ENCODE assay signal across 6 cellular contexts in genomic region chr19:39398297-39398864, GRCh38. TPM values are rescaled to one million over a fixed set of nuclear protein-coding genes. Genes with fewer than 3 reads are reported as not detected.
DNase-seq lines count a peak whose midpoint lies in the region; ATAC-seq and TF ChIP-seq lines count a peak whose summit lies in the region.

No MANE protein-coding gene starts in this region.

- no peaks in the 10 kb centered on the region for H3K27me3 ChIP-seq in HUES48 (ENCODE audit: control insufficient read depth, insufficient read depth, low read length)
- no peaks in the 10 kb centered on the region for H3K27me3 ChIP-seq in uterus

- H3K4me1 ChIP-seq in HUES48 (ENCODE audit: control insufficient read depth, insufficient read depth, low read length) (peaks cover 20% of the 10 kb centered on the region), uterus (peaks cover 7 to 20% of the 10 kb centered on the region in 2 donors)

- TF ChIP-seq CTCF in uterus (IDR thresholded peaks at IDR 0.05): no peak

- H3K27ac ChIP-seq in HUES48 (ENCODE audit: low read depth, low read length): peak overlapping the region; percentile 73
- H3K27ac ChIP-seq in uterus: peak overlapping the region; percentile 86 to 93

- no peaks in the 10 kb centered on the region for H3K9me3 Mint-ChIP-seq in activated T-helper 17 cell treated with anti-CD3 and anti-CD28 coated beads, Interleukin-2, amount 50 U/mL, for 72 hours

- intact Hi-C loops in uterus (cut with DNase I; ENCODE audit: low total_unique reads): no loop called here

- peak; percentile 30 for ATAC-seq in activated T-helper 17 cell treated with anti-CD3 and anti-CD28 coated beads, Interleukin-2, amount 50 U/mL, for 72 hours (replicated peaks)
- ATAC-seq in left lobe of liver (no peak), GM21528 (IDR thresholded peaks at IDR 0.05; ENCODE audit: low FRiP score, unreplicated experiment) (no peak)

- no peak overlapping the region for H3K9ac ChIP-seq in HUES48 (ENCODE audit: low read depth, low read length)

- no peak overlapping the region for H3K4me3 ChIP-seq in HUES48 (ENCODE audit: low read depth, low read length)
- no peak overlapping the region for H3K4me3 ChIP-seq in uterus

- H3K36me3 ChIP-seq in HUES48 (ENCODE audit: control insufficient read depth, insufficient read depth, low read length) (peaks cover 21% of the 10 kb centered on the region), uterus (no peaks in the 10 kb centered on the region)

- DNase-seq in left lobe of liver (ENCODE audit: low spot score): peak; percentile 73
- DNase-seq in uterus: peak; percentile 60 to 70
- no peak for DNase-seq in NCI-H1105 treated with DMSO at 0.1 percent for 48 hours (lab: John Stamatoyannopoulos, UW)

- no peaks in the 10 kb centered on the region for H3K9me3 ChIP-seq in HUES48 (ENCODE audit: control insufficient read depth, insufficient read depth, low read length)
- H3K9me3 ChIP-seq in uterus: no peaks in the 10 kb centered on the region

- peak overlapping the region; percentile 94 for H3K27ac Mint-ChIP-seq in activated T-helper 17 cell treated with anti-CD3 and anti-CD28 coated beads, Interleukin-2, amount 50 U/mL, for 72 hours

- TF ChIP-seq POLR2A in uterus (IDR thresholded peaks at IDR 0.05): no peak

- H3K4me1 Mint-ChIP-seq in activated T-helper 17 cell treated with anti-CD3 and anti-CD28 coated beads, Interleukin-2, amount 50 U/mL, for 72 hours: peaks cover 31% of the 10 kb centered on the region

- no peaks in the 10 kb centered on the region for H3K27me3 Mint-ChIP-seq in activated T-helper 17 cell treated with anti-CD3 and anti-CD28 coated beads, Interleukin-2, amount 50 U/mL, for 72 hours

- H3K4me3 Mint-ChIP-seq in activated T-helper 17 cell treated with anti-CD3 and anti-CD28 coated beads, Interleukin-2, amount 50 U/mL, for 72 hours: peak overlapping the region; percentile 91

- H3K36me3 Mint-ChIP-seq in activated T-helper 17 cell treated with anti-CD3 and anti-CD28 coated beads, Interleukin-2, amount 50 U/mL, for 72 hours (ENCODE audit: low read depth): peaks cover 63% of the 10 kb centered on the region

RNA-seq across cellular contexts. Expression of gene MED29, which starts 7.2 kb away (rescaled TPM):
- 10 to 100 TPM; 24.6 to 27.7 TPM for total RNA-seq in activated T-helper 17 cell treated with anti-CD3 and anti-CD28 coated beads, Interleukin-2, amount 50 U/mL, for 72 hours
- total RNA-seq in left lobe of liver (19.2 TPM), uterus (100 to 1,000 TPM in 1 of 4 donors, 10 to 100 TPM in 3; 15.6 to 282 (median 40.8) TPM)

RNA-seq across cellular contexts. Expression of gene PAF1, which starts 7.5 kb away (rescaled TPM):
- 10 to 100 TPM; 46.6 to 58.6 TPM for total RNA-seq in activated T-helper 17 cell treated with anti-CD3 and anti-CD28 coated beads, Interleukin-2, amount 50 U/mL, for 72 hours
- total RNA-seq in left lobe of liver (21.3 TPM), uterus (10 to 100 TPM; 21.8 to 65.6 (median 33.7) TPM)

RNA-seq across cellular contexts. Expression of gene ZFP36, which starts 8.3 kb away (rescaled TPM):
- total RNA-seq in activated T-helper 17 cell treated with anti-CD3 and anti-CD28 coated beads, Interleukin-2, amount 50 U/mL, for 72 hours: 100 to 1,000 TPM in 1 of 2 donors, 10 to 100 TPM in 1; 67.4 to 265 TPM
- total RNA-seq in left lobe of liver (44.0 TPM), uterus (100 to 1,000 TPM in 2 of 4 donors, 10 to 100 TPM in 1, 1 to 10 TPM in 1; 5.0 to 276 (median 145) TPM)

RNA-seq across cellular contexts. Expression of gene PLEKHG2, which starts 14.1 kb away (rescaled TPM):
- total RNA-seq in activated T-helper 17 cell treated with anti-CD3 and anti-CD28 coated beads, Interleukin-2, amount 50 U/mL, for 72 hours: 10 to 100 TPM; 51.2 to 69.4 TPM
- total RNA-seq in left lobe of liver: 3.8 TPM
- 100 to 1,000 TPM in 1 of 4 donors, 10 to 100 TPM in 1, 1 to 10 TPM in 2; 5.1 to 120 (median 21.6) TPM for total RNA-seq in uterus

RNA-seq across cellular contexts. Expression of gene RPS16, which starts 37.4 kb away (rescaled TPM):
- total RNA-seq in activated T-helper 17 cell treated with anti-CD3 and anti-CD28 coated beads, Interleukin-2, amount 50 U/mL, for 72 hours: 1,000 to 10,000 TPM; 2,984 to 3,090 TPM
- 668 TPM for total RNA-seq in left lobe of liver
- 1,000 to 10,000 TPM in 3 of 4 donors, 10 to 100 TPM in 1; 50.5 to 6,434 (median 2,757) TPM for total RNA-seq in uterus
